ENCODE assay signal across 1 cellular context in the genomic region with DNA sequence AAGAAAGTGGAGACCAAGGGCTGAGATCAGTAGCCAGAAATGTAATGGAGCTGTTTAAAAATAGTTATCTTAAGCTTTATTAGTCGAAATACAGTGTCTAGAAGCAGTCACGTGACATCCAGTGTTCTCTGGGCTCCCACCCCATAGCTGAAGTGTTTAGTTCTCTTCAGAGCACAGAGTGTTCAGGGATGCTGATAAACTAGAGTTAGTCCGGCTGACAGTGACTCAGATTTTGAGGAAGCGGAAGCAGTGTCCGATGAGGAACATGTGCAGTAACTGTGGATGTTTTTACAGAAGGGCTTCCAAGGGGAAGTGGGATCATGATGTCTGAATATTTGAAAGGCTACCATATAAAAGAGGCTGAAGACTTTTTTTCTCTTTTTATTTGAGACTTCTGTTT.
TF ChIP-seq lines count a peak whose summit lies in the region.

No MANE protein-coding gene starts in this region.

TF ChIP-seq in K562, 482 proteins besides CTCF, POLR2A, EP300 and RAD21 (continued from another document and continues in another):
- TF ChIP-seq, protein P1, sequence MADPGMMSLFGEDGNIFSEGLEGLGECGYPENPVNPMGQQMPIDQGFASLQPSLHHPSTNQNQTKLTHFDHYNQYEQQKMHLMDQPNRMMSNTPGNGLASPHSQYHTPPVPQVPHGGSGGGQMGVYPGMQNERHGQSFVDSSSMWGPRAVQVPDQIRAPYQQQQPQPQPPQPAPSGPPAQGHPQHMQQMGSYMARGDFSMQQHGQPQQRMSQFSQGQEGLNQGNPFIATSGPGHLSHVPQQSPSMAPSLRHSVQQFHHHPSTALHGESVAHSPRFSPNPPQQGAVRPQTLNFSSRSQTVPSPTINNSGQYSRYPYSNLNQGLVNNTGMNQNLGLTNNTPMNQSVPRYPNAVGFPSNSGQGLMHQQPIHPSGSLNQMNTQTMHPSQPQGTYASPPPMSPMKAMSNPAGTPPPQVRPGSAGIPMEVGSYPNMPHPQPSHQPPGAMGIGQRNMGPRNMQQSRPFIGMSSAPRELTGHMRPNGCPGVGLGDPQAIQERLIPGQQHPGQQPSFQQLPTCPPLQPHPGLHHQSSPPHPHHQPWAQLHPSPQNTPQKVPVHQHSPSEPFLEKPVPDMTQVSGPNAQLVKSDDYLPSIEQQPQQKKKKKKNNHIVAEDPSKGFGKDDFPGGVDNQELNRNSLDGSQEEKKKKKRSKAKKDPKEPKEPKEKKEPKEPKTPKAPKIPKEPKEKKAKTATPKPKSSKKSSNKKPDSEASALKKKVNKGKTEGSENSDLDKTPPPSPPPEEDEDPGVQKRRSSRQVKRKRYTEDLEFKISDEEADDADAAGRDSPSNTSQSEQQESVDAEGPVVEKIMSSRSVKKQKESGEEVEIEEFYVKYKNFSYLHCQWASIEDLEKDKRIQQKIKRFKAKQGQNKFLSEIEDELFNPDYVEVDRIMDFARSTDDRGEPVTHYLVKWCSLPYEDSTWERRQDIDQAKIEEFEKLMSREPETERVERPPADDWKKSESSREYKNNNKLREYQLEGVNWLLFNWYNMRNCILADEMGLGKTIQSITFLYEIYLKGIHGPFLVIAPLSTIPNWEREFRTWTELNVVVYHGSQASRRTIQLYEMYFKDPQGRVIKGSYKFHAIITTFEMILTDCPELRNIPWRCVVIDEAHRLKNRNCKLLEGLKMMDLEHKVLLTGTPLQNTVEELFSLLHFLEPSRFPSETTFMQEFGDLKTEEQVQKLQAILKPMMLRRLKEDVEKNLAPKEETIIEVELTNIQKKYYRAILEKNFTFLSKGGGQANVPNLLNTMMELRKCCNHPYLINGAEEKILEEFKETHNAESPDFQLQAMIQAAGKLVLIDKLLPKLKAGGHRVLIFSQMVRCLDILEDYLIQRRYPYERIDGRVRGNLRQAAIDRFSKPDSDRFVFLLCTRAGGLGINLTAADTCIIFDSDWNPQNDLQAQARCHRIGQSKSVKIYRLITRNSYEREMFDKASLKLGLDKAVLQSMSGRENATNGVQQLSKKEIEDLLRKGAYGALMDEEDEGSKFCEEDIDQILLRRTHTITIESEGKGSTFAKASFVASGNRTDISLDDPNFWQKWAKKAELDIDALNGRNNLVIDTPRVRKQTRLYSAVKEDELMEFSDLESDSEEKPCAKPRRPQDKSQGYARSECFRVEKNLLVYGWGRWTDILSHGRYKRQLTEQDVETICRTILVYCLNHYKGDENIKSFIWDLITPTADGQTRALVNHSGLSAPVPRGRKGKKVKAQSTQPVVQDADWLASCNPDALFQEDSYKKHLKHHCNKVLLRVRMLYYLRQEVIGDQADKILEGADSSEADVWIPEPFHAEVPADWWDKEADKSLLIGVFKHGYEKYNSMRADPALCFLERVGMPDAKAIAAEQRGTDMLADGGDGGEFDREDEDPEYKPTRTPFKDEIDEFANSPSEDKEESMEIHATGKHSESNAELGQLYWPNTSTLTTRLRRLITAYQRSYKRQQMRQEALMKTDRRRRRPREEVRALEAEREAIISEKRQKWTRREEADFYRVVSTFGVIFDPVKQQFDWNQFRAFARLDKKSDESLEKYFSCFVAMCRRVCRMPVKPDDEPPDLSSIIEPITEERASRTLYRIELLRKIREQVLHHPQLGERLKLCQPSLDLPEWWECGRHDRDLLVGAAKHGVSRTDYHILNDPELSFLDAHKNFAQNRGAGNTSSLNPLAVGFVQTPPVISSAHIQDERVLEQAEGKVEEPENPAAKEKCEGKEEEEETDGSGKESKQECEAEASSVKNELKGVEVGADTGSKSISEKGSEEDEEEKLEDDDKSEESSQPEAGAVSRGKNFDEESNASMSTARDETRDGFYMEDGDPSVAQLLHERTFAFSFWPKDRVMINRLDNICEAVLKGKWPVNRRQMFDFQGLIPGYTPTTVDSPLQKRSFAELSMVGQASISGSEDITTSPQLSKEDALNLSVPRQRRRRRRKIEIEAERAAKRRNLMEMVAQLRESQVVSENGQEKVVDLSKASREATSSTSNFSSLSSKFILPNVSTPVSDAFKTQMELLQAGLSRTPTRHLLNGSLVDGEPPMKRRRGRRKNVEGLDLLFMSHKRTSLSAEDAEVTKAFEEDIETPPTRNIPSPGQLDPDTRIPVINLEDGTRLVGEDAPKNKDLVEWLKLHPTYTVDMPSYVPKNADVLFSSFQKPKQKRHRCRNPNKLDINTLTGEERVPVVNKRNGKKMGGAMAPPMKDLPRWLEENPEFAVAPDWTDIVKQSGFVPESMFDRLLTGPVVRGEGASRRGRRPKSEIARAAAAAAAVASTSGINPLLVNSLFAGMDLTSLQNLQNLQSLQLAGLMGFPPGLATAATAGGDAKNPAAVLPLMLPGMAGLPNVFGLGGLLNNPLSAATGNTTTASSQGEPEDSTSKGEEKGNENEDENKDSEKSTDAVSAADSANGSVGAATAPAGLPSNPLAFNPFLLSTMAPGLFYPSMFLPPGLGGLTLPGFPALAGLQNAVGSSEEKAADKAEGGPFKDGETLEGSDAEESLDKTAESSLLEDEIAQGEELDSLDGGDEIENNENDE (IDR thresholded peaks at IDR 0.05; ENCODE audit: low read depth, low read length) = no peak
- TF ChIP-seq MEIS2 (IDR thresholded peaks at IDR 0.05; ENCODE audit: partially characterized antibody) = peak; percentile 44
- TF ChIP-seq TAF15 (IDR thresholded peaks at IDR 0.05; ENCODE audit: low read depth, low read length) = no peak
- TF ChIP-seq, protein P2, sequence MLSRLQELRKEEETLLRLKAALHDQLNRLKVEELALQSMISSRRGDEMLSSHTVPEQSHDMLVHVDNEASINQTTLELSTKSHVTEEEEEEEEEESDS (CRISPR knock-in tag; IDR thresholded peaks at IDR 0.05) = no peak
- no peak for TF ChIP-seq ILK (tag; IDR thresholded peaks at IDR 0.05; ENCODE audit: borderline replicate concordance, low read depth)
- TF ChIP-seq, protein P3, sequence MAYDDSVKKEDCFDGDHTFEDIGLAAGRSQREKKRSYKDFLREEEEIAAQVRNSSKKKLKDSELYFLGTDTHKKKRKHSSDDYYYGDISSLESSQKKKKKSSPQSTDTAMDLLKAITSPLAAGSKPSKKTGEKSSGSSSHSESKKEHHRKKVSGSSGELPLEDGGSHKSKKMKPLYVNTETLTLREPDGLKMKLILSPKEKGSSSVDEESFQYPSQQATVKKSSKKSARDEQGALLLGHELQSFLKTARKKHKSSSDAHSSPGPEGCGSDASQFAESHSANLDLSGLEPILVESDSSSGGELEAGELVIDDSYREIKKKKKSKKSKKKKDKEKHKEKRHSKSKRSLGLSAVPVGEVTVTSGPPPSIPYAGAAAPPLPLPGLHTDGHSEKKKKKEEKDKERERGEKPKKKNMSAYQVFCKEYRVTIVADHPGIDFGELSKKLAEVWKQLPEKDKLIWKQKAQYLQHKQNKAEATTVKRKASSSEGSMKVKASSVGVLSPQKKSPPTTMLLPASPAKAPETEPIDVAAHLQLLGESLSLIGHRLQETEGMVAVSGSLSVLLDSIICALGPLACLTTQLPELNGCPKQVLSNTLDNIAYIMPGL (CRISPR knock-in tag; IDR thresholded peaks at IDR 0.05) = no peak
- TF ChIP-seq, protein P4, sequence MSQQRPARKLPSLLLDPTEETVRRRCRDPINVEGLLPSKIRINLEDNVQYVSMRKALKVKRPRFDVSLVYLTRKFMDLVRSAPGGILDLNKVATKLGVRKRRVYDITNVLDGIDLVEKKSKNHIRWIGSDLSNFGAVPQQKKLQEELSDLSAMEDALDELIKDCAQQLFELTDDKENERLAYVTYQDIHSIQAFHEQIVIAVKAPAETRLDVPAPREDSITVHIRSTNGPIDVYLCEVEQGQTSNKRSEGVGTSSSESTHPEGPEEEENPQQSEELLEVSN (IDR thresholded peaks at IDR 0.05; ENCODE audit: borderline replicate concordance in 1 of 2, extremely low read depth in 1 of 2, insufficient read depth in 1 of 2, insufficient read length in 1 of 2, low read depth in 1 of 2, low read length in 1 of 2, poor library complexity in 1 of 2, severe bottlenecking in 1 of 2) = no peak
- TF ChIP-seq U2AF1 (optimal IDR thresholded peaks at IDR 0.05; ENCODE audit: low read depth, low read length) = no peak
- TF ChIP-seq NUFIP1 (IDR thresholded peaks at IDR 0.05; ENCODE audit: partially characterized antibody) = no peak
- no peak for TF ChIP-seq MIER1 (IDR thresholded peaks at IDR 0.05; ENCODE audit: low read depth)
- peak in 1 of 2 experiments; percentile 14; a peak in 1 of 4 replicates for TF ChIP-seq NRF1 (conservative IDR thresholded peaks at IDR 0.05 in 1 of 2, IDR thresholded peaks at IDR 0.05 in 1 of 2)
- TF ChIP-seq, protein P5, sequence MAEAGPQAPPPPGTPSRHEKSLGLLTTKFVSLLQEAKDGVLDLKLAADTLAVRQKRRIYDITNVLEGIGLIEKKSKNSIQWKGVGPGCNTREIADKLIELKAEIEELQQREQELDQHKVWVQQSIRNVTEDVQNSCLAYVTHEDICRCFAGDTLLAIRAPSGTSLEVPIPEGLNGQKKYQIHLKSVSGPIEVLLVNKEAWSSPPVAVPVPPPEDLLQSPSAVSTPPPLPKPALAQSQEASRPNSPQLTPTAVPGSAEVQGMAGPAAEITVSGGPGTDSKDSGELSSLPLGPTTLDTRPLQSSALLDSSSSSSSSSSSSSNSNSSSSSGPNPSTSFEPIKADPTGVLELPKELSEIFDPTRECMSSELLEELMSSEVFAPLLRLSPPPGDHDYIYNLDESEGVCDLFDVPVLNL (CRISPR knock-in tag; IDR thresholded peaks at IDR 0.05; ENCODE audit: low read depth) = no peak
- TF ChIP-seq, protein P6, sequence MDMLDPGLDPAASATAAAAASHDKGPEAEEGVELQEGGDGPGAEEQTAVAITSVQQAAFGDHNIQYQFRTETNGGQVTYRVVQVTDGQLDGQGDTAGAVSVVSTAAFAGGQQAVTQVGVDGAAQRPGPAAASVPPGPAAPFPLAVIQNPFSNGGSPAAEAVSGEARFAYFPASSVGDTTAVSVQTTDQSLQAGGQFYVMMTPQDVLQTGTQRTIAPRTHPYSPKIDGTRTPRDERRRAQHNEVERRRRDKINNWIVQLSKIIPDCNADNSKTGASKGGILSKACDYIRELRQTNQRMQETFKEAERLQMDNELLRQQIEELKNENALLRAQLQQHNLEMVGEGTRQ (CRISPR knock-in tag; IDR thresholded peaks at IDR 0.05) = peak; percentile 79
- TF ChIP-seq, protein P7, sequence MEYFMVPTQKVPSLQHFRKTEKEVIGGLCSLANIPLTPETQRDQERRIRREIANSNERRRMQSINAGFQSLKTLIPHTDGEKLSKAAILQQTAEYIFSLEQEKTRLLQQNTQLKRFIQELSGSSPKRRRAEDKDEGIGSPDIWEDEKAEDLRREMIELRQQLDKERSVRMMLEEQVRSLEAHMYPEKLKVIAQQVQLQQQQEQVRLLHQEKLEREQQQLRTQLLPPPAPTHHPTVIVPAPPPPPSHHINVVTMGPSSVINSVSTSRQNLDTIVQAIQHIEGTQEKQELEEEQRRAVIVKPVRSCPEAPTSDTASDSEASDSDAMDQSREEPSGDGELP (CRISPR knock-in tag; IDR thresholded peaks at IDR 0.05; ENCODE audit: borderline replicate concordance) = no peak
- no peak; a peak in 1 of 4 replicates for TF ChIP-seq SIN3A (IDR thresholded peaks at IDR 0.05; ENCODE audit: borderline replicate concordance in 2 of 2, control insufficient read depth in 1 of 2, low read depth in 2 of 2, low read length in 2 of 2)
- no peak for TF ChIP-seq ZNF583 (CRISPR knock-in tag; IDR thresholded peaks at IDR 0.05)
- TF ChIP-seq MYBL2 (IDR thresholded peaks at IDR 0.05; ENCODE audit: low read depth) = no peak
- TF ChIP-seq MYBL2 (CRISPR knock-in tag; IDR thresholded peaks at IDR 0.05; ENCODE audit: borderline replicate concordance) = no peak
- no peak for TF ChIP-seq ZNF707 (CRISPR knock-in tag; conservative IDR thresholded peaks at IDR 0.05)
- no peak for TF ChIP-seq KDM5B (IDR thresholded peaks at IDR 0.05; ENCODE audit: insufficient replicate concordance, low read depth, low read length)
- TF ChIP-seq, protein P8, sequence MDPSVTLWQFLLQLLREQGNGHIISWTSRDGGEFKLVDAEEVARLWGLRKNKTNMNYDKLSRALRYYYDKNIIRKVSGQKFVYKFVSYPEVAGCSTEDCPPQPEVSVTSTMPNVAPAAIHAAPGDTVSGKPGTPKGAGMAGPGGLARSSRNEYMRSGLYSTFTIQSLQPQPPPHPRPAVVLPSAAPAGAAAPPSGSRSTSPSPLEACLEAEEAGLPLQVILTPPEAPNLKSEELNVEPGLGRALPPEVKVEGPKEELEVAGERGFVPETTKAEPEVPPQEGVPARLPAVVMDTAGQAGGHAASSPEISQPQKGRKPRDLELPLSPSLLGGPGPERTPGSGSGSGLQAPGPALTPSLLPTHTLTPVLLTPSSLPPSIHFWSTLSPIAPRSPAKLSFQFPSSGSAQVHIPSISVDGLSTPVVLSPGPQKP (CRISPR knock-in tag; IDR thresholded peaks at IDR 0.05) = no peak
- peak; percentile 95 for TF ChIP-seq SPI1 (IDR thresholded peaks at IDR 0.05; ENCODE audit: borderline replicate concordance, low read depth, low read length)
- TF ChIP-seq, protein P9, sequence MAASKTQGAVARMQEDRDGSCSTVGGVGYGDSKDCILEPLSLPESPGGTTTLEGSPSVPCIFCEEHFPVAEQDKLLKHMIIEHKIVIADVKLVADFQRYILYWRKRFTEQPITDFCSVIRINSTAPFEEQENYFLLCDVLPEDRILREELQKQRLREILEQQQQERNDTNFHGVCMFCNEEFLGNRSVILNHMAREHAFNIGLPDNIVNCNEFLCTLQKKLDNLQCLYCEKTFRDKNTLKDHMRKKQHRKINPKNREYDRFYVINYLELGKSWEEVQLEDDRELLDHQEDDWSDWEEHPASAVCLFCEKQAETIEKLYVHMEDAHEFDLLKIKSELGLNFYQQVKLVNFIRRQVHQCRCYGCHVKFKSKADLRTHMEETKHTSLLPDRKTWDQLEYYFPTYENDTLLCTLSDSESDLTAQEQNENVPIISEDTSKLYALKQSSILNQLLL (CRISPR knock-in tag; IDR thresholded peaks at IDR 0.05; ENCODE audit: borderline replicate concordance) = no peak
- no peak for TF ChIP-seq SNRNP70 (optimal IDR thresholded peaks at IDR 0.05; ENCODE audit: low read depth, low read length)
- TF ChIP-seq, protein P10, sequence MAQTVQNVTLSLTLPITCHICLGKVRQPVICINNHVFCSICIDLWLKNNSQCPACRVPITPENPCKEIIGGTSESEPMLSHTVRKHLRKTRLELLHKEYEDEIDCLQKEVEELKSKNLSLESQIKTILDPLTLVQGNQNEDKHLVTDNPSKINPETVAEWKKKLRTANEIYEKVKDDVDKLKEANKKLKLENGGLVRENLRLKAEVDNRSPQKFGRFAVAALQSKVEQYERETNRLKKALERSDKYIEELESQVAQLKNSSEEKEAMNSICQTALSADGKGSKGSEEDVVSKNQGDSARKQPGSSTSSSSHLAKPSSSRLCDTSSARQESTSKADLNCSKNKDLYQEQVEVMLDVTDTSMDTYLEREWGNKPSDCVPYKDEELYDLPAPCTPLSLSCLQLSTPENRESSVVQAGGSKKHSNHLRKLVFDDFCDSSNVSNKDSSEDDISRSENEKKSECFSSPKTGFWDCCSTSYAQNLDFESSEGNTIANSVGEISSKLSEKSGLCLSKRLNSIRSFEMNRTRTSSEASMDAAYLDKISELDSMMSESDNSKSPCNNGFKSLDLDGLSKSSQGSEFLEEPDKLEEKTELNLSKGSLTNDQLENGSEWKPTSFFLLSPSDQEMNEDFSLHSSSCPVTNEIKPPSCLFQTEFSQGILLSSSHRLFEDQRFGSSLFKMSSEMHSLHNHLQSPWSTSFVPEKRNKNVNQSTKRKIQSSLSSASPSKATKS (CRISPR knock-in tag; IDR thresholded peaks at IDR 0.05) = no peak
- peak; percentile 98 for TF ChIP-seq RAD51 (IDR thresholded peaks at IDR 0.05; ENCODE audit: borderline replicate concordance, low read depth)
- TF ChIP-seq JUNB (CRISPR knock-in tag; conservative IDR thresholded peaks at IDR 0.05) = no peak
- TF ChIP-seq ZNF224 (CRISPR knock-in tag; IDR thresholded peaks at IDR 0.05) = no peak
- no peak for TF ChIP-seq TCFL5 (CRISPR knock-in tag; conservative IDR thresholded peaks at IDR 0.05)
- TF ChIP-seq POLR2AphosphoS5 (IDR thresholded peaks at IDR 0.05; ENCODE audit: control insufficient read depth, insufficient read depth, low read depth, low read length) = no peak
- TF ChIP-seq NR1H2 (CRISPR knock-in tag; IDR thresholded peaks at IDR 0.05) = no peak
